Comparison of ENCODE assay signal across 8 cellular contexts in genomic region chr2:53970898-53971681, GRCh38. TPM values are rescaled to one million over a fixed set of nuclear protein-coding genes. Genes with fewer than 3 reads are reported as not detected.
A peak's percentile ranks its signal among the peaks of the same experiment; 100 is the strongest.
DNase-seq lines count a peak whose midpoint lies in the region; ATAC-seq lines count a peak whose summit lies in the region.

PSME4 (minus strand) TSS chr2:53970993; CDS start chr2:53970784, 209 bp downstream.

- peak within 1 kb of the TSS; percentile 96 for H3K4me3 Mint-ChIP-seq in dendritic cell treated with granulocyte-macrophage colony-stimulating factor and Interleukin-4, amounts not matched to agents 40 ng/mL and 50 ng/mL, for 4 days

- peaks cover 37% of the 10 kb centered on the region for H3K36me3 Mint-ChIP-seq in dendritic cell treated with granulocyte-macrophage colony-stimulating factor and Interleukin-4, amounts not matched to agents 40 ng/mL and 50 ng/mL, for 4 days (ENCODE audit: low read depth)

- H3K36me3 ChIP-seq in BLaER1 treated with 17β-estradiol and CSF1 and Interleukin-3, amounts not matched to agents 10 nM and 100 nM: peaks cover 3 to 24% (median 21%) of the 10 kb centered on the region in 11 experiments; a peak in 20 of 22 replicates

- H4K20me1 ChIP-seq in BLaER1 treated with 17β-estradiol and CSF1 and Interleukin-3, amounts not matched to agents 10 nM and 100 nM: peaks cover 18 to 45% (median 43%) of the 10 kb centered on the region in 11 experiments; a peak in 20 of 22 replicates

- peak; percentile 82 for ATAC-seq in GM19328 (IDR thresholded peaks at IDR 0.05; ENCODE audit: unreplicated experiment)
- peak; percentile 81 for ATAC-seq in HG03460 (IDR thresholded peaks at IDR 0.05; ENCODE audit: unreplicated experiment)
- ATAC-seq in left lobe of liver: peak; percentile 94

- no peaks in the 10 kb centered on the region for H3K27me3 ChIP-seq in BLaER1 treated with 17β-estradiol and CSF1 and Interleukin-3, amounts not matched to agents 10 nM and 100 nM

- no peaks in the 10 kb centered on the region for H3K9me3 ChIP-seq in BLaER1 treated with 17β-estradiol and CSF1 and Interleukin-3, amounts not matched to agents 10 nM and 100 nM (replicated peaks in 1 of 11)

- peak; percentile 91 for DNase-seq in NCI-H69 (lab: John Stamatoyannopoulos, UW)
- peak; percentile 90 to 91 for DNase-seq in activated CD4-positive, alpha-beta T cell treated with anti-CD3 and anti-CD28 coated beads, Interleukin-2, amount 50 U/mL, for 24 hours (ENCODE audit: low read depth in 1 of 2, low spot score in 1 of 2)
- peak; percentile 95 for DNase-seq in left lobe of liver (ENCODE audit: low spot score)
- peak; percentile 97 to 98 for DNase-seq in stimulated activated CD4-positive, alpha-beta T cell treated with anti-CD3 and anti-CD28 coated beads, Interleukin-2, amount 100 ng/mL, for 24 hours

- no peaks in the 10 kb centered on the region for H3K27me3 Mint-ChIP-seq in dendritic cell treated with granulocyte-macrophage colony-stimulating factor and Interleukin-4, amounts not matched to agents 40 ng/mL and 50 ng/mL, for 4 days

- H3K4me3 ChIP-seq in BLaER1 treated with 17β-estradiol and CSF1 and Interleukin-3, amounts not matched to agents 10 nM and 100 nM: peak within 1 kb of the TSS; percentile 85 to 99 (median 97)

- intact Hi-C loops in dendritic cell treated with granulocyte-macrophage colony-stimulating factor and Interleukin-4, amounts not matched to agents 40 ng/mL and 50 ng/mL, for 4 days (cut with micrococcal nuclease): loop anchor here (2.0 kb wide), 2 partner anchors 146 to 752 kb away; partner anchors contain the start of gene EML6

- H3K27ac Mint-ChIP-seq in dendritic cell treated with granulocyte-macrophage colony-stimulating factor and Interleukin-4, amounts not matched to agents 40 ng/mL and 50 ng/mL, for 4 days: peak within 1 kb of the TSS; percentile 95

- peak within 1 kb of the TSS; percentile 79 to 97 (median 93) for H3K27ac ChIP-seq in BLaER1 treated with 17β-estradiol and CSF1 and Interleukin-3, amounts not matched to agents 10 nM and 100 nM

- peaks cover 21 to 53% (median 30%) of the 10 kb centered on the region in 10 experiments for H3K4me1 ChIP-seq in BLaER1 treated with 17β-estradiol and CSF1 and Interleukin-3, amounts not matched to agents 10 nM and 100 nM

- no peaks in the 10 kb centered on the region for H3K9me3 Mint-ChIP-seq in dendritic cell treated with granulocyte-macrophage colony-stimulating factor and Interleukin-4, amounts not matched to agents 40 ng/mL and 50 ng/mL, for 4 days

- H3K4me2 ChIP-seq in BLaER1 treated with 17β-estradiol and CSF1 and Interleukin-3, amounts not matched to agents 10 nM and 100 nM: peak within 1 kb of the TSS; percentile 82 to 94 (median 88)

- H3K4me1 Mint-ChIP-seq in dendritic cell treated with granulocyte-macrophage colony-stimulating factor and Interleukin-4, amounts not matched to agents 40 ng/mL and 50 ng/mL, for 4 days (ENCODE audit: low read depth): peaks cover 65% of the 10 kb centered on the region

- H3K9ac ChIP-seq in BLaER1 treated with 17β-estradiol and CSF1 and Interleukin-3, amounts not matched to agents 10 nM and 100 nM: peak within 1 kb of the TSS; percentile 90 to 98 (median 96)

RNA-seq across cellular contexts. Expression of gene PSME4, which starts in this region (rescaled TPM):
- 35.3 TPM for total RNA-seq in left lobe of liver

Comparison
In these comparisons a context has a peak if more than half of its experiments do, and no peak if none do; other contexts are left out.
1. Peak in every context shown above with its lines: DNase-seq, ATAC-seq, H3K4me3 ChIP-seq and H3K27ac ChIP-seq.